In the genomic region with DNA sequence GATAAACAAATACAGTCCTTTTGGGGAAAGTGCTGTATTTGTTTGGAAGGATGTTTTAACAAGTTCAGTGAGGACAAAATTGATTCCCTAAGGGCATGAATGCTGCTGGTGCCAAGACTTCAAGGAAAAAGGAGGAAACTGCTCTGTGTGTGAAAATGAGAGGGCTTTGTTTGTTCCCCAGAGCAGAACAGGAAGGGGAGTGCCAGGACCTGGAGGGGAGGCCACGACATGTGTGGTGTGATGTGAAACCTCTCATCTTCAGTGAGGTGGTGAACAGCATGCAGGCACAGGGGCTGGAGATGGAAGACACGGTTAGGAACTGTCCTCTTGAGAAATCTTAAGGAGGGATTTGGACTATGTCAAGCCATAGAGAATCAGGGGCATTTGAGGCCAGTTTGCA, we compare ENCODE assay signal across 21 cellular contexts. TPM values are rescaled to one million over a fixed set of nuclear protein-coding genes. Genes with fewer than 3 reads are reported as not detected.
A peak's percentile ranks its signal among the peaks of the same experiment; 100 is the strongest.
DNase-seq lines count a peak whose midpoint lies in the region; ATAC-seq and TF ChIP-seq lines count a peak whose summit lies in the region.
"Had no signal": no experiment of that assay in that cellular context is flagged by ENCODE, and none has a peak within 500 bp of the region (broad histone marks: within the 10 kb centered on the region; RNA-seq: fewer than 3 reads in every experiment).

No MANE protein-coding gene starts in this region.

- DNase-seq in NCI-H2029 treated with DMSO at 0.1 percent for 48 hours (lab: John Stamatoyannopoulos, UW) (peak; percentile 5), NCI-H2029 (lab: John Stamatoyannopoulos, UW) (no peak), MV-4-11 (lab: John Stamatoyannopoulos, UW) (peak; percentile 8), type B pancreatic cell (ENCODE audit: extremely low spot score, unreplicated experiment) (no peak), DMS 273 treated with DMSO at 0.1 percent for 48 hours (lab: John Stamatoyannopoulos, UW) (no peak), Ammon's horn (ENCODE audit: low spot score) (no peak)
- DNase-seq in activated CD4-positive, alpha-beta T cell treated with anti-CD3 and anti-CD28 coated beads, Interleukin-2, amount 50 U/mL, for 1 hour = no peak
- DNase-seq: 8988T; activated naive CD4-positive, alpha-beta T cell; activated T-cell treated with anti-CD3 and anti-CD28 coated beads for 4 hours; aorta; DND-41; effector memory CD8-positive, alpha-beta T cell; HFFc6; NCI-H1092; NCI-H2171; psoas muscle had no signal

- H3K27me3 Mint-ChIP-seq in type B pancreatic cell = peaks cover 12% of the 10 kb centered on the region

- no peaks in the 10 kb centered on the region for H3K36me3 Mint-ChIP-seq in type B pancreatic cell

- H3K9me3 Mint-ChIP-seq in type B pancreatic cell = no peaks in the 10 kb centered on the region
- H3K9me3 Mint-ChIP-seq: natural killer cell treated with Interleukin-12 subunit alpha and Interleukin-12 subunit beta and Interleukin-15 and Interleukin-18, amount 100 ng/mL, for 72 hours had no signal

- ATAC-seq in GM19438 (IDR thresholded peaks at IDR 0.05; ENCODE audit: low read depth, unreplicated experiment) = peak; percentile 70
- ATAC-seq: effector memory CD8-positive, alpha-beta T cell; natural killer cell treated with Interleukin-12 subunit alpha and Interleukin-12 subunit beta and Interleukin-15 and Interleukin-18, amount 100 ng/mL, for 72 hours; Panc1; psoas muscle had no signal

- H3K4me1 Mint-ChIP-seq in type B pancreatic cell (ENCODE audit: unreplicated experiment) = peaks cover 14% of the 10 kb centered on the region

- H3K4me3 Mint-ChIP-seq in type B pancreatic cell = no peak overlapping the region
- H3K4me3 Mint-ChIP-seq: effector memory CD8-positive, alpha-beta T cell; HFFc6; IgD-negative memory B cell; natural killer cell treated with Interleukin-12 subunit alpha and Interleukin-12 subunit beta and Interleukin-15 and Interleukin-18, amount 100 ng/mL, for 72 hours had no signal

- H3K27ac Mint-ChIP-seq in type B pancreatic cell = peak overlapping the region; percentile 45
- H3K27ac Mint-ChIP-seq: effector memory CD8-positive, alpha-beta T cell; HFFc6; natural killer cell treated with Interleukin-12 subunit alpha and Interleukin-12 subunit beta and Interleukin-15 and Interleukin-18, amount 100 ng/mL, for 72 hours had no signal

- no peak for TF ChIP-seq CTCF in type B pancreatic cell (conservative IDR thresholded peaks at IDR 0.05)

RNA-seq across cellular contexts. Expression of a gene that starts 46.6 kb away (rescaled TPM):
- total RNA-seq in type B pancreatic cell (ENCODE audit: low replicate concordance) = 0.57 and 7.1 TPM in 2 replicates
- total RNA-seq: natural killer cell treated with Interleukin-12 subunit alpha and Interleukin-12 subunit beta and Interleukin-15 and Interleukin-18, amount 100 ng/mL, for 72 hours had no signal

Comparison
In these comparisons a context has a peak if more than half of its experiments do, and no peak if none do; other contexts are left out.
1. DNase-seq: peak in NCI-H2029 treated with DMSO at 0.1 percent for 48 hours (single experiment) and MV-4-11 (single experiment); none in NCI-H2029 (single experiment), type B pancreatic cell (single experiment), activated CD4-positive, alpha-beta T cell treated with anti-CD3 and anti-CD28 coated beads, Interleukin-2, amount 50 U/mL, for 1 hour (single experiment), DMS 273 treated with DMSO at 0.1 percent for 48 hours (single experiment) and Ammon's horn (single experiment).